In genomic region chr10:17022898-17023297, GRCh38 we compare ENCODE assay signal across 9 cellular contexts.
DNase-seq lines count a peak whose midpoint lies in the region; ATAC-seq, FAIRE-seq and TF ChIP-seq lines count a peak whose summit lies in the region.
"Had no signal": no experiment of that assay in that cellular context is flagged by ENCODE, and none has a peak within 500 bp of the region (broad histone marks: within the 10 kb centered on the region; RNA-seq: fewer than 3 reads in every experiment).

No MANE protein-coding gene starts in this region.

- no peaks in the 10 kb centered on the region for H3K36me3 ChIP-seq in keratinocyte (ENCODE audit: control insufficient read depth in 2 of 2, extremely low read depth in 1 of 2, insufficient read depth in 2 of 2, low read length in 2 of 2)

- no peaks in the 10 kb centered on the region for H3K9me1 ChIP-seq in keratinocyte (ENCODE audit: control insufficient read depth, extremely low read depth, insufficient read depth, low read length)

- dilution Hi-C loops in keratinocyte (cut with MboI; ENCODE audit: extremely low pct_ligation_motif_present, low sequenced_read_pairs): no loop called here

- no peak for DNase-seq in activated T-cell treated with anti-CD3 and anti-CD28 coated beads, Interleukin-2, amount 50 U/mL, for 4 hours
- DNase-seq in activated T-cell treated with anti-CD3 and anti-CD28 coated beads, Interleukin-2, amount 50 U/mL, for 48 hours: no peak
- DNase-seq in activated naive CD8-positive, alpha-beta T cell treated with anti-CD3 and anti-CD28 coated beads, Interleukin-2, amount 50 U/mL, for 24 hours: no peak
- no peak for DNase-seq in keratinocyte (ENCODE audit: low read depth, low spot score)
- no peak for DNase-seq in type B pancreatic cell (ENCODE audit: extremely low spot score, unreplicated experiment)
- no peak for DNase-seq in NK-92 (lab: John Stamatoyannopoulos, UW; ENCODE audit: unreplicated experiment)
- DNase-seq: NCI-H524 treated with DMSO at 0.1 percent for 48 hours had no signal

- H4K20me1 ChIP-seq in keratinocyte (ENCODE audit: control insufficient read depth, extremely low read depth, insufficient read depth, low read length): no peaks in the 10 kb centered on the region

- no peak for TF ChIP-seq CTCF in keratinocyte (optimal IDR thresholded peaks at IDR 0.05 in 1 of 3, IDR thresholded peaks at IDR 0.05 in 1 of 3, conservative IDR thresholded peaks at IDR 0.05 in 1 of 3; ENCODE audit: extremely low read depth in 1 of 3, insufficient read depth in 2 of 3, low read length in 3 of 3)
- TF ChIP-seq CTCF in type B pancreatic cell (conservative IDR thresholded peaks at IDR 0.05): no peak

- H3K27ac Mint-ChIP-seq in activated naive CD8-positive, alpha-beta T cell treated with anti-CD3 and anti-CD28 coated beads, Interleukin-2, amount 50 U/mL, for 24 hours: peak overlapping the region; percentile 99
- H3K27ac Mint-ChIP-seq in type B pancreatic cell: no peak overlapping the region

- peaks cover 34% of the 10 kb centered on the region for H3K4me1 ChIP-seq in keratinocyte (ENCODE audit: control insufficient read depth, extremely low read depth, insufficient read depth, low read length)

- H3K27ac ChIP-seq in keratinocyte (ENCODE audit: control insufficient read depth, insufficient read depth, low read length): peak overlapping the region; percentile 55

- H3K27me3 Mint-ChIP-seq in activated T-cell treated with anti-CD3 and anti-CD28 coated beads, Interleukin-2, amount 50 U/mL, for 4 hours (ENCODE audit: low read depth): no peaks in the 10 kb centered on the region
- peaks cover 3% of the 10 kb centered on the region for H3K27me3 Mint-ChIP-seq in activated naive CD8-positive, alpha-beta T cell treated with anti-CD3 and anti-CD28 coated beads, Interleukin-2, amount 50 U/mL, for 24 hours
- H3K27me3 Mint-ChIP-seq in type B pancreatic cell: no peaks in the 10 kb centered on the region

- H3K36me3 Mint-ChIP-seq in activated T-cell treated with anti-CD3 and anti-CD28 coated beads, Interleukin-2, amount 50 U/mL, for 4 hours (ENCODE audit: insufficient read depth): peaks cover 5% of the 10 kb centered on the region
- peaks cover 10% of the 10 kb centered on the region for H3K36me3 Mint-ChIP-seq in activated naive CD8-positive, alpha-beta T cell treated with anti-CD3 and anti-CD28 coated beads, Interleukin-2, amount 50 U/mL, for 24 hours (ENCODE audit: low read depth)
- peaks cover 6% of the 10 kb centered on the region for H3K36me3 Mint-ChIP-seq in type B pancreatic cell

- ATAC-seq in activated T-cell treated with anti-CD3 and anti-CD28 coated beads, Interleukin-2, amount 50 U/mL, for 4 hours: no peak
- ATAC-seq in activated naive CD8-positive, alpha-beta T cell treated with anti-CD3 and anti-CD28 coated beads, Interleukin-2, amount 50 U/mL, for 24 hours: no peak
- no peak for ATAC-seq in HG03571 (IDR thresholded peaks at IDR 0.05; ENCODE audit: unreplicated experiment)
- no peak for ATAC-seq in GM21526 (IDR thresholded peaks at IDR 0.05; ENCODE audit: low FRiP score, unreplicated experiment)

- no peak overlapping the region for H2AFZ ChIP-seq in keratinocyte (ENCODE audit: control insufficient read depth, low read length)

- no peak for FAIRE-seq in keratinocyte (lab: Jason Lieb, UNC)

- H3K9me3 ChIP-seq in keratinocyte (ENCODE audit: control insufficient read depth, low read depth, low read length): no peaks in the 10 kb centered on the region

- H3K4me3 Mint-ChIP-seq in activated T-cell treated with anti-CD3 and anti-CD28 coated beads, Interleukin-2, amount 50 U/mL, for 4 hours: peak overlapping the region; percentile 29
- H3K4me3 Mint-ChIP-seq in activated naive CD8-positive, alpha-beta T cell treated with anti-CD3 and anti-CD28 coated beads, Interleukin-2, amount 50 U/mL, for 24 hours: peak overlapping the region; percentile 53
- H3K4me3 Mint-ChIP-seq in type B pancreatic cell: peak overlapping the region; percentile 52

- no peak overlapping the region for H3K9ac ChIP-seq in keratinocyte (ENCODE audit: control insufficient read depth, extremely low read depth, insufficient read depth, low read length)

- H3K4me3 ChIP-seq in keratinocyte (ENCODE audit: control insufficient read depth in 2 of 3, extremely low read depth in 1 of 3, insufficient read depth in 2 of 3, low read depth in 1 of 3, low read length in 3 of 3): no peak overlapping the region

- no peaks in the 10 kb centered on the region for H3K9me3 Mint-ChIP-seq in activated T-cell treated with anti-CD3 and anti-CD28 coated beads, Interleukin-2, amount 50 U/mL, for 4 hours
- H3K9me3 Mint-ChIP-seq in activated naive CD8-positive, alpha-beta T cell treated with anti-CD3 and anti-CD28 coated beads, Interleukin-2, amount 50 U/mL, for 24 hours: peaks cover 6% of the 10 kb centered on the region
- peaks cover 6% of the 10 kb centered on the region for H3K9me3 Mint-ChIP-seq in type B pancreatic cell

- no peaks in the 10 kb centered on the region for H3K79me2 ChIP-seq in keratinocyte (ENCODE audit: control insufficient read depth, insufficient read depth, low read length)

- peaks cover 61% of the 10 kb centered on the region for H3K4me1 Mint-ChIP-seq in activated T-cell treated with anti-CD3 and anti-CD28 coated beads, Interleukin-2, amount 50 U/mL, for 4 hours (ENCODE audit: low read depth)
- H3K4me1 Mint-ChIP-seq in activated naive CD8-positive, alpha-beta T cell treated with anti-CD3 and anti-CD28 coated beads, Interleukin-2, amount 50 U/mL, for 24 hours: peaks cover 66% of the 10 kb centered on the region
- H3K4me1 Mint-ChIP-seq in type B pancreatic cell (ENCODE audit: unreplicated experiment): peaks cover 36% of the 10 kb centered on the region

- H3K4me2 ChIP-seq in keratinocyte (ENCODE audit: control insufficient read depth, extremely low read depth, insufficient read depth, low read depth, low read length): peak overlapping the region; percentile 25

- no peaks in the 10 kb centered on the region for H3K27me3 ChIP-seq in keratinocyte (ENCODE audit: control insufficient read depth, extremely low read depth, insufficient read depth, low read length)
